1 cellular context compared by ENCODE assay signal in genomic region chr15:45162771-45163507, GRCh38.
TF ChIP-seq lines count a peak whose summit lies in the region.

No MANE protein-coding gene starts in this region.

TF ChIP-seq in endothelial cell of umbilical vein, 7 proteins besides CTCF, POLR2A, EP300 and RAD21:
- TF ChIP-seq, protein P1, sequence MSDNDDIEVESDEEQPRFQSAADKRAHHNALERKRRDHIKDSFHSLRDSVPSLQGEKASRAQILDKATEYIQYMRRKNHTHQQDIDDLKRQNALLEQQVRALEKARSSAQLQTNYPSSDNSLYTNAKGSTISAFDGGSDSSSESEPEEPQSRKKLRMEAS (IDR thresholded peaks at IDR 0.05; ENCODE audit: insufficient read depth, insufficient read length) = no peak
- TF ChIP-seq MYC (IDR thresholded peaks at IDR 0.05; ENCODE audit: low read depth, low read length) (no peak), FOS (IDR thresholded peaks at IDR 0.05; ENCODE audit: borderline replicate concordance, insufficient read depth, low read length) (no peak), POLR2AphosphoS5 (IDR thresholded peaks at IDR 0.05; ENCODE audit: insufficient read depth, low read depth, low read length) (no peak), JUN (IDR thresholded peaks at IDR 0.05; ENCODE audit: borderline replicate concordance, insufficient read depth, insufficient read length, low read depth) (no peak), GATA2 (IDR thresholded peaks at IDR 0.05; ENCODE audit: insufficient read depth, insufficient read length, low read depth, low read length) (no peak), EZH2 (IDR thresholded peaks at IDR 0.05; ENCODE audit: borderline replicate concordance, low read depth, low read length, severe bottlenecking) (no peak)
